In genomic region chr20:50107796-50108331, GRCh38 we compare ENCODE assay signal across 11 cellular contexts. TPM values are rescaled to one million over a fixed set of nuclear protein-coding genes. Genes with fewer than 3 reads are reported as not detected.
DNase-seq lines count a peak whose midpoint lies in the region; ATAC-seq and TF ChIP-seq lines count a peak whose summit lies in the region.
"Had no signal": no experiment of that assay in that cellular context is flagged by ENCODE, and none has a peak within 500 bp of the region (broad histone marks: within the 10 kb centered on the region; RNA-seq: fewer than 3 reads in every experiment).

No MANE protein-coding gene starts in this region.

- H3K4me2 ChIP-seq in BLaER1 treated with 17β-estradiol and CSF1 and Interleukin-3, amounts not matched to agents 10 nM and 100 nM, result peak overlapping the region; percentile 96 to 99 (median 98)
- H3K4me2 ChIP-seq in HCT116 (ENCODE audit: low read length), result peak overlapping the region; percentile 36; the same call in 1 of the 2 replicates
- no peak overlapping the region for H3K4me2 ChIP-seq in Karpas-422 (ENCODE audit: low read depth, low read length, poor library complexity, severe bottlenecking)

- RAD21 ChIA-PET in HCT116 (lab: Charles Lee; ENCODE audit: low non-redundant PET in 1 of 2, low total read pairs in 2 of 2, uncharacterized antibody in 2 of 2, unreplicated experiment in 2 of 2), result no interaction called here

- CTCF ChIA-PET in HCT116 (lab: Charles Lee), result no interaction called here

- H3K27me3 ChIP-seq in BLaER1 treated with 17β-estradiol and CSF1 and Interleukin-3, amounts not matched to agents 10 nM and 100 nM, result no peaks in the 10 kb centered on the region
- no peaks in the 10 kb centered on the region for H3K27me3 ChIP-seq in HCT116 (ENCODE audit: insufficient read depth, low read length)
- H3K27me3 ChIP-seq in Karpas-422 (ENCODE audit: low read length), result no peaks in the 10 kb centered on the region

- H3K27me3 Mint-ChIP-seq in brain (no peaks in the 10 kb centered on the region), nephron progenitor cell (ENCODE audit: low read depth, poor library complexity) (no peaks in the 10 kb centered on the region)

- peak overlapping the region in 2 of 11 experiments; percentile 1 to 27; a peak in 1 of 22 replicates for H3K9ac ChIP-seq in BLaER1 treated with 17β-estradiol and CSF1 and Interleukin-3, amounts not matched to agents 10 nM and 100 nM
- H3K9ac ChIP-seq in HCT116 (ENCODE audit: low read length), result no peak overlapping the region
- H3K9ac ChIP-seq in Karpas-422 (ENCODE audit: low read length), result no peak overlapping the region

- no peak for TF ChIP-seq POLR2A in HCT116 (IDR thresholded peaks at IDR 0.05; ENCODE audit: borderline replicate concordance, extremely low read depth, insufficient read depth, insufficient read length)

- peak overlapping the region in 2 of 5 experiments; percentile 34 to 76 for H3K4me3 Mint-ChIP-seq in brain
- H3K4me3 Mint-ChIP-seq in nephron progenitor cell, result no peak overlapping the region
- H3K4me3 Mint-ChIP-seq: H9 had no signal

- H3K79me2 ChIP-seq in HCT116 (ENCODE audit: insufficient read depth, low read length) (peaks cover 100% of the 10 kb centered on the region), Karpas-422 (ENCODE audit: low read length) (peaks cover 100% of the 10 kb centered on the region)

- H3K4me1 ChIP-seq in BLaER1 treated with 17β-estradiol and CSF1 and Interleukin-3, amounts not matched to agents 10 nM and 100 nM, result peaks cover 56 to 89% (median 76%) of the 10 kb centered on the region in 10 experiments
- H3K4me1 ChIP-seq in HCT116 (ENCODE audit: control insufficient read depth in 1 of 2, insufficient read depth in 2 of 2, low read length in 2 of 2) (peaks cover 76 to 91% of the 10 kb centered on the region in 2 experiments), Karpas-422 (ENCODE audit: low read length) (peaks cover 46% of the 10 kb centered on the region)

- ATAC-seq in HCT116 (no peak), HG03520 (IDR thresholded peaks at IDR 0.05; ENCODE audit: unreplicated experiment) (no peak)

- H3K9me3 Mint-ChIP-seq in brain (no peaks in the 10 kb centered on the region), nephron progenitor cell (no peaks in the 10 kb centered on the region)
- H3K9me3 Mint-ChIP-seq: H9 had no signal

- no peaks in the 10 kb centered on the region for H3K9me3 ChIP-seq in BLaER1 treated with 17β-estradiol and CSF1 and Interleukin-3, amounts not matched to agents 10 nM and 100 nM (replicated peaks in 1 of 11)
- H3K9me3 ChIP-seq in HCT116 (ENCODE audit: control insufficient read depth in 1 of 2, insufficient read depth in 1 of 2, low read depth in 1 of 2, low read length in 2 of 2) (no peaks in the 10 kb centered on the region), Karpas-422 (ENCODE audit: low read length) (no peaks in the 10 kb centered on the region)

- H3K27ac ChIP-seq in BLaER1 treated with 17β-estradiol and CSF1 and Interleukin-3, amounts not matched to agents 10 nM and 100 nM, result peak overlapping the region in 10 of 11 experiments; percentile 5 to 99 (median 97); a peak in 15 of 22 replicates
- H3K27ac ChIP-seq in HCT116 (ENCODE audit: low read depth, low read length), result no peak overlapping the region
- H3K27ac ChIP-seq in Karpas-422 (ENCODE audit: low read length), result no peak overlapping the region

- no peak for DNase-seq in HCT116 (ENCODE audit: low read depth, low spot score)
- DNase-seq in nephron progenitor cell, result no peak
- no peak for DNase-seq in Karpas-422
- no peak for DNase-seq in NCI-H1417 treated with DMSO at 0.1 percent for 48 hours (lab: John Stamatoyannopoulos, UW)
- DNase-seq in NCI-H2171 (lab: John Stamatoyannopoulos, UW), result no peak
- DNase-seq: caudate nucleus, H9, NCI-H2029 treated with DMSO at 0.1 percent for 48 hours had no signal

- peaks cover 8 to 55% (median 30%) of the 10 kb centered on the region in 11 experiments for H3K36me3 ChIP-seq in BLaER1 treated with 17β-estradiol and CSF1 and Interleukin-3, amounts not matched to agents 10 nM and 100 nM
- peaks cover 2 to 14% of the 10 kb centered on the region in 2 experiments; a peak in 2 of 4 replicates for H3K36me3 ChIP-seq in HCT116 (ENCODE audit: control insufficient read depth in 1 of 2, insufficient read depth in 2 of 2, low read length in 2 of 2)
- H3K36me3 ChIP-seq in Karpas-422 (ENCODE audit: insufficient read depth, low read length), result peaks cover 20% of the 10 kb centered on the region

- peaks cover 90 to 96% (median 95%) of the 10 kb centered on the region in 11 experiments for H4K20me1 ChIP-seq in BLaER1 treated with 17β-estradiol and CSF1 and Interleukin-3, amounts not matched to agents 10 nM and 100 nM
- peaks cover 22% of the 10 kb centered on the region; the same call in 1 of the 2 replicates for H4K20me1 ChIP-seq in HCT116 (ENCODE audit: insufficient read depth)
- H4K20me1 ChIP-seq in Karpas-422 (ENCODE audit: insufficient read depth, low read depth, low read length), result peaks cover 54% of the 10 kb centered on the region

- H3K36me3 Mint-ChIP-seq in brain, result peaks cover 26% of the 10 kb centered on the region
- H3K36me3 Mint-ChIP-seq in nephron progenitor cell (ENCODE audit: low read depth), result peaks cover 38% of the 10 kb centered on the region

- no peak for TF ChIP-seq CTCF in HCT116 (IDR thresholded peaks at IDR 0.05 in 2 of 3, conservative IDR thresholded peaks at IDR 0.05 in 1 of 3; ENCODE audit: borderline replicate concordance in 1 of 3, insufficient read depth in 1 of 3, low read depth in 2 of 3, low read length in 2 of 3)
- TF ChIP-seq CTCF in brain (conservative IDR thresholded peaks at IDR 0.05), result no peak
- TF ChIP-seq CTCF in nephron progenitor cell (IDR thresholded peaks at IDR 0.05), result no peak

- H2AFZ ChIP-seq in HCT116 (ENCODE audit: low read depth, low read length, poor library complexity, severe bottlenecking), result no peak overlapping the region
- no peak overlapping the region for H2AFZ ChIP-seq in Karpas-422 (ENCODE audit: low read length)

- TF ChIP-seq RAD21 in HCT116 (IDR thresholded peaks at IDR 0.05; ENCODE audit: low read depth), result no peak

- H3K4me3 ChIP-seq in BLaER1 treated with 17β-estradiol and CSF1 and Interleukin-3, amounts not matched to agents 10 nM and 100 nM, result no peak overlapping the region
- H3K4me3 ChIP-seq in HCT116 (replicated peaks in 1 of 2; ENCODE audit: low read depth in 1 of 2, low read length in 2 of 2) (no peak overlapping the region), Karpas-422 (ENCODE audit: low read length) (no peak overlapping the region)

- H3K27ac Mint-ChIP-seq in brain (peak overlapping the region in 4 of 5 experiments; percentile 29 to 69 (median 49)), nephron progenitor cell (peak overlapping the region; percentile 89)

- POLR2A ChIA-PET in HCT116 (lab: Charles Lee), result no interaction called here

- intact Hi-C loops in HCT116 (cut with micrococcal nuclease), result no loop called here

- H3K4me1 Mint-ChIP-seq in brain (peaks cover 68% of the 10 kb centered on the region), nephron progenitor cell (peaks cover 59% of the 10 kb centered on the region)

- no TSS peak for BruUV-seq in HCT116 (replicated peaks; lab: Mats Ljungman, UMichigan)

- H3K9me2 ChIP-seq in HCT116 (ENCODE audit: insufficient read depth) (no peaks in the 10 kb centered on the region), Karpas-422 (replicated peaks; ENCODE audit: insufficient read depth, low read length) (no peaks in the 10 kb centered on the region)

TF ChIP-seq in HCT116, 20 proteins besides CTCF, POLR2A, EP300 and RAD21 (continues in another document):
- TF ChIP-seq CBX3 (IDR thresholded peaks at IDR 0.05; ENCODE audit: low read depth) (no peak), REST (IDR thresholded peaks at IDR 0.05; ENCODE audit: low read depth) (no peak), ZNF274 (IDR thresholded peaks at IDR 0.05; ENCODE audit: low read depth, low read length) (no peak), EZH2 (IDR thresholded peaks at IDR 0.05) (no peak), JUND (IDR thresholded peaks at IDR 0.05) (no peak), SIN3A (IDR thresholded peaks at IDR 0.05; ENCODE audit: low read depth) (no peak), MAX (IDR thresholded peaks at IDR 0.05) (no peak), EGR1 (IDR thresholded peaks at IDR 0.05; ENCODE audit: low read depth) (no peak)

RNA-seq across cellular contexts. Expression of gene UBE2V1, which starts 5.1 kb away (rescaled TPM):
- total RNA-seq in HCT116 (2021; ENCODE audit: unreplicated experiment), result 114 TPM
- polyA plus RNA-seq in HCT116 (2012), result 69.3 and 94.4 TPM in 2 replicates
- 166 TPM for polyA plus RNA-seq in brain (ENCODE audit: insufficient read depth, low read depth, low replicate concordance)
- 76.7 and 95.6 TPM in 2 replicates for total RNA-seq in Karpas-422 (2014; rRNA removed; shearing (Covaris generic); ENCODE audit: low replicate concordance)

RNA-seq across cellular contexts. Expression of gene PEDS1, which starts 45.7 kb away (rescaled TPM):
- 31.9 TPM for total RNA-seq in HCT116 (2021; ENCODE audit: unreplicated experiment)
- 43.0 and 49.4 TPM in 2 replicates for polyA plus RNA-seq in HCT116 (2012)
- polyA plus RNA-seq in brain (ENCODE audit: insufficient read depth, low read depth, low replicate concordance), result 45.1 TPM
- 14.5 and 29.7 TPM in 2 replicates for total RNA-seq in Karpas-422 (2014; rRNA removed; shearing (Covaris generic); ENCODE audit: low replicate concordance)

Comparison
In these comparisons a context has a peak if more than half of its experiments do, and no peak if none do; other contexts are left out.
1. H3K27ac ChIP-seq: peak in BLaER1 treated with 17β-estradiol and CSF1 and Interleukin-3, amounts not matched to agents 10 nM and 100 nM (10 of 11); none in HCT116 (single experiment) and Karpas-422 (single experiment).